ENCODE assay signal across 17 cellular contexts in the genomic region with DNA sequence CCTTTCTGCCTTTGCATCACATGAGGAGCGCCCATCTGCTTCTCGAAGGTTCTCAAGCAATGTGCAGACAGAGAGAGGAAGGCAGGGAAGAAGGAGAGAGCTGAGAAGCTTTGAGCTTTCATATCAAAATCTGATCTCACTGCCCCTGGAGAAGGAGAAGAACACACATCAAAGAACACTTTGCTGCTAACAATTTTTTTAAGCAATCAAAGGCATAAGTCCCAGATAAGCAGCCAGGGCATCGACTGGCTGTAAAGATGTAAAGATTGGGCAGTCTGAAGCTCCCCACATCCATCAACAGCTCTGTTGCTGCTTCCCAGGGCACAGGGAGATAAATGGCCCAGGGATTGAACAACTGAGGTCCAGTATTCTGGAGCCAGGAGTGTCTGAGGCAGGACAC.
"Had no signal": no experiment of that assay in that cellular context is flagged by ENCODE, and none has a peak within 500 bp of the region (broad histone marks: within the 10 kb centered on the region; RNA-seq: fewer than 3 reads in every experiment).

No MANE protein-coding gene starts in this region.

- H3K27me3 ChIP-seq: adrenal gland, neutrophil, upper lobe of left lung had no signal

- H3K4me3 ChIP-seq: adrenal gland, coronary artery, lower lobe of right lung, upper lobe of left lung had no signal

- H3K9me3 Mint-ChIP-seq: activated naive CD4-positive, alpha-beta T cell treated with anti-CD3 and anti-CD28 coated beads, Interleukin-2, amount 50 U/mL, for 24 hours; T-helper 1 cell treated with Interleukin-12 subunit alpha and Interleukin-12 subunit beta and Interleukin-4 antibody, amounts not matched to agents 30 μg/mL and 1 μg/mL, for 36 hours; WTC11 had no signal

- H3K27ac ChIP-seq: lower lobe of right lung, neutrophil had no signal

- H3K4me1 Mint-ChIP-seq: activated naive CD4-positive, alpha-beta T cell treated with anti-CD3 and anti-CD28 coated beads, Interleukin-2, amount 50 U/mL, for 24 hours had no signal

- H3K36me3 Mint-ChIP-seq: activated naive CD4-positive, alpha-beta T cell treated with anti-CD3 and anti-CD28 coated beads, Interleukin-2, amount 50 U/mL, for 24 hours; WTC11 had no signal

- H3K9me3 ChIP-seq: adrenal gland, lower lobe of right lung, neutrophil, upper lobe of left lung had no signal

- H3K36me3 ChIP-seq: neutrophil had no signal

- DNase-seq: activated CD4-positive, alpha-beta T cell treated with anti-CD3 and anti-CD28 coated beads for 48 hours; activated CD8-positive, alpha-beta memory T cell treated with anti-CD3 and anti-CD28 coated beads, Interleukin-2, amount 50 U/mL, for 4 hours; activated CD8-positive, alpha-beta T cell treated with anti-CD3 and anti-CD28 coated beads, Interleukin-2, amount 10 ng/mL, durations not matched to agents 7 days and 5 days; activated effector memory CD4-positive, alpha-beta T cell treated with anti-CD3 and anti-CD28 coated beads, Interleukin-2, amount 50 U/mL, for 16 hours; adrenal gland; central memory CD4-positive, alpha-beta T cell; glutamatergic neuron; lower lobe of right lung; retina; stimulated activated CD4-positive, alpha-beta T cell treated with anti-CD3 and anti-CD28 coated beads, Interleukin-2, amount 100 ng/mL, for 48 hours; stimulated activated naive CD4-positive, alpha-beta T cell; upper lobe of left lung had no signal

- H3K27ac Mint-ChIP-seq: activated CD8-positive, alpha-beta T cell treated with anti-CD3 and anti-CD28 coated beads, Interleukin-2, amount 10 ng/mL, durations not matched to agents 7 days and 5 days; activated naive CD4-positive, alpha-beta T cell treated with anti-CD3 and anti-CD28 coated beads, Interleukin-2, amount 50 U/mL, for 24 hours; T-helper 1 cell treated with Interleukin-12 subunit alpha and Interleukin-12 subunit beta and Interleukin-4 antibody, amounts not matched to agents 30 μg/mL and 1 μg/mL, for 36 hours; WTC11 had no signal

- H3K4me3 Mint-ChIP-seq: activated CD8-positive, alpha-beta T cell treated with anti-CD3 and anti-CD28 coated beads, Interleukin-2, amount 10 ng/mL, durations not matched to agents 7 days and 5 days; activated naive CD4-positive, alpha-beta T cell treated with anti-CD3 and anti-CD28 coated beads, Interleukin-2, amount 50 U/mL, for 24 hours; T-helper 1 cell treated with Interleukin-12 subunit alpha and Interleukin-12 subunit beta and Interleukin-4 antibody, amounts not matched to agents 30 μg/mL and 1 μg/mL, for 36 hours; WTC11 had no signal

- H3K27me3 Mint-ChIP-seq: activated naive CD4-positive, alpha-beta T cell treated with anti-CD3 and anti-CD28 coated beads, Interleukin-2, amount 50 U/mL, for 24 hours had no signal
